In the genomic region with DNA sequence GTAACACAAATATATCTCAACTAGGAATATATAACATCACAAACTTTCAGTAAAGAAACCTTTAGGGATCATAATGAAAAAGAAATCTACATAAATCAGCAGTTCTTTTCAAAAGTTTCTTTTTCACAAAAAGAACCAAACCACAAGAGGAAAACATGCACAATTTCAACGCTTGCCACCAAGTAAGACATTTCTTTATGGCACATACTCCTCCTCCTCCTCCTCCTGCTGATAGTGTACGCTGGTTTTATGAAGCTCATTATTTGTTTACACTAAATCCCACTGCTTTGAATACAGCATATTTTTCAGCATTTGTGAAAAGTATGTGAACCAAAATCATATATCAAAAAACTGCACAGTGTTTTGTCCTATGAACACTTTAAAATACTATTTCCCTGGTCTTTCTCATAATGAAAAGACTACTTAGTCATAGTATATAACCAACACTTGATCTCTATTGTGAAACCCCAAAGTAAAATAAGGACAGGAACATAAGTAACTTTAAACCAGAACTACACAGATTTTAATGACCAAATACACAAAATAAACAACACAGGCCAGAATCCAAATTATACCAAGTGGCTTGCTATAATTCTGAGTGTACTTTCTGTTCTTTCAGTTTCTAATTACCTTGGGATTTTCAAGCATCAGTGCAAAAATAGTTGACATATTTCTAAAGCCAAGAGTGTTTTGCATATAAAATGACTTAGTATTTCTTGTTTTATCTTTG, we compare ENCODE assay signal across 12 cellular contexts.
DNase-seq lines count a peak whose midpoint lies in the region; ATAC-seq, FAIRE-seq and TF ChIP-seq lines count a peak whose summit lies in the region.
"Had no signal": no experiment of that assay in that cellular context is flagged by ENCODE, and none has a peak within 500 bp of the region (broad histone marks: within the 10 kb centered on the region; RNA-seq: fewer than 3 reads in every experiment).

No MANE protein-coding gene starts in this region.

- peaks cover 24 to 56% of the 10 kb centered on the region in 2 experiments for H3K79me1 ChIP-seq in IMR-90 (ENCODE audit: low read depth in 1 of 2, low read length in 2 of 2)

- no peak overlapping the region for H3K56ac ChIP-seq in IMR-90 (ENCODE audit: extremely low read depth, insufficient read depth, low read length)

- dilution Hi-C loops in IMR-90 (cut with HindIII; ENCODE audit: low sequenced_read_pairs, unreplicated experiment), result no loop called here

- no peak overlapping the region for H4K91ac ChIP-seq in IMR-90 (ENCODE audit: insufficient read depth, low read depth, low read length)

- intact Hi-C loops in IMR-90 (cut with micrococcal nuclease), result no loop called here
- intact Hi-C loops in right lobe of liver (cut with DNase I), result no loop called here

- FAIRE-seq in bronchial epithelial cell (lab: Jason Lieb, UNC), result no peak
- FAIRE-seq: H54 had no signal

- ATAC-seq in IMR-90 (ENCODE audit: low read depth) (peak; percentile 64), right lobe of liver (no peak)
- no peak for ATAC-seq in activated CD4-positive, CD25-positive, alpha-beta regulatory T cell treated with anti-CD3 and anti-CD28 coated beads, Interleukin-2, amount 50 U/mL, for 24 hours

- no TSS peak for BruUV-seq in IMR-90 (replicated peaks; lab: Mats Ljungman, UMichigan)

- H4K5ac ChIP-seq in IMR-90 (ENCODE audit: low read depth, low read length), result 0 out of 2 replicates have a peak overlapping the region, but pooled peaks have one; percentile 10

- CTCF ChIA-PET in IMR-90 (lab: Yijun Ruan, JAX), result interaction anchor here (1.9 kb wide), 1 partner anchor 203 kb away, joined by 5 read pairs; no protein-coding TSS in a partner anchor

- H3K27ac ChIP-seq in IMR-90 (ENCODE audit: insufficient read depth, low read length) (no peak overlapping the region), parathyroid adenoma (no peak overlapping the region), right lobe of liver (no peak overlapping the region)

- POLR2A ChIA-PET in IMR-90 (lab: Charles Lee; ENCODE audit: unreplicated experiment), result no interaction called here

- no peak overlapping the region for H2AK9ac ChIP-seq in IMR-90 (replicated peaks; ENCODE audit: low read depth, low read length, poor library complexity)

- H3K4ac ChIP-seq in IMR-90 (ENCODE audit: low read depth, low read length), result no peak overlapping the region

- DNase-seq in GM06990 (ENCODE audit: extremely low read depth, insufficient read length) (peak; percentile 5), IMR-90 (peak; percentile 55), bronchial epithelial cell (ENCODE audit: low read depth) (peak; percentile 29), right lobe of liver (no peak), COR-L47 (lab: John Stamatoyannopoulos, UW) (no peak)
- DNase-seq: activated effector memory CD4-positive, alpha-beta T cell treated with anti-CD3 and anti-CD28 coated beads, Interleukin-2, amount 50 U/mL, for 16 hours; DMS 273 treated with DMSO at 0.1 percent for 48 hours; occipital lobe; upper lobe of left lung had no signal

- peak overlapping the region; percentile 86; the same call in 1 of the 2 replicates for H3K18ac ChIP-seq in IMR-90 (ENCODE audit: low read depth, low read length)

- H3K36me3 ChIP-seq in GM06990 (ENCODE audit: control insufficient read depth, insufficient read depth, low read length) (no peaks in the 10 kb centered on the region), IMR-90 (ENCODE audit: control insufficient read depth, insufficient read depth, low read length) (no peaks in the 10 kb centered on the region), bronchial epithelial cell (ENCODE audit: control insufficient read depth, insufficient read depth, low read length) (no peaks in the 10 kb centered on the region), parathyroid adenoma (ENCODE audit: control insufficient read depth, insufficient read depth, low read length) (no peaks in the 10 kb centered on the region), right lobe of liver (no peaks in the 10 kb centered on the region)
- H3K36me3 ChIP-seq: upper lobe of left lung had no signal

- H3K14ac ChIP-seq in IMR-90 (replicated peaks; ENCODE audit: low read depth, low read length), result peak overlapping the region; percentile 74; the same call in 1 of the 2 replicates

- peak overlapping the region; percentile 55 for H2BK5ac ChIP-seq in IMR-90 (ENCODE audit: low read depth, low read length, poor library complexity, severe bottlenecking)

- WGBS in IMR-90 (ENCODE audit: extremely low coverage in 2 of 2, insufficient read length in 1 of 2), 2 experiments, result no CpG with 5 or more reads among the region's 2 CpGs
- WGBS in right lobe of liver (ENCODE audit: insufficient coverage, low coverage, low lambda C conversion rate, missing lambda C conversion rate), result 48% methylated on average over 2 of the region's 2 CpGs

- H3K9me3 ChIP-seq in IMR-90 (ENCODE audit: control insufficient read depth, insufficient read depth, low read length), result no peaks in the 10 kb centered on the region
- no peaks in the 10 kb centered on the region for H3K9me3 ChIP-seq in parathyroid adenoma (ENCODE audit: control insufficient read depth, low read length)
- H3K9me3 ChIP-seq in right lobe of liver, result no peaks in the 10 kb centered on the region
- H3K9me3 ChIP-seq: upper lobe of left lung had no signal

- H2BK20ac ChIP-seq in IMR-90 (ENCODE audit: low read depth, low read length), result no peak overlapping the region

- H3K4me3 ChIP-seq in GM06990 (replicated peaks; ENCODE audit: low read depth, low read length), result no peak overlapping the region
- H3K4me3 ChIP-seq in IMR-90 (ENCODE audit: insufficient read depth, low read depth, low read length), result no peak overlapping the region
- H3K4me3 ChIP-seq in bronchial epithelial cell (ENCODE audit: low read depth, low read length), result no peak overlapping the region
- H3K4me3 ChIP-seq in parathyroid adenoma (ENCODE audit: low read depth, low read length), result no peak overlapping the region
- no peak overlapping the region for H3K4me3 ChIP-seq in right lobe of liver
- H3K4me3 ChIP-seq: upper lobe of left lung had no signal

- no peak overlapping the region for H3K9ac ChIP-seq in IMR-90 (ENCODE audit: low read depth, low read length)
- no peak overlapping the region for H3K9ac ChIP-seq in parathyroid adenoma

- H3K4me1 ChIP-seq in IMR-90 (ENCODE audit: control insufficient read depth, insufficient read depth, low read length) (peaks cover 6% of the 10 kb centered on the region; the same call in 1 of the 2 replicates), parathyroid adenoma (no peaks in the 10 kb centered on the region), right lobe of liver (no peaks in the 10 kb centered on the region)

- in situ Hi-C loops in IMR-90 (cut with MboI; ENCODE audit: low sequenced_read_pairs), result no loop called here

- H2AFZ ChIP-seq in IMR-90 (replicated peaks; ENCODE audit: low read length, poor library complexity), result no peak overlapping the region
- H2AFZ ChIP-seq in parathyroid adenoma, result no peak overlapping the region

- peaks cover 18% of the 10 kb centered on the region; the same call in 1 of the 2 replicates for H4K20me1 ChIP-seq in IMR-90 (ENCODE audit: insufficient read depth, low read length)

- no peak overlapping the region for H2BK120ac ChIP-seq in IMR-90 (ENCODE audit: low read depth, low read length)

- TF ChIP-seq RAD21 in IMR-90 (IDR thresholded peaks at IDR 0.05; ENCODE audit: low read length), result no peak

- TF ChIP-seq CTCF in GM06990 (IDR thresholded peaks at IDR 0.05; ENCODE audit: insufficient read depth, low read length, poor library complexity, severe bottlenecking) (no peak), IMR-90 (conservative IDR thresholded peaks at IDR 0.05; ENCODE audit: low read depth, low read length) (no peak), bronchial epithelial cell (IDR thresholded peaks at IDR 0.05; ENCODE audit: insufficient read depth, low read length, severe bottlenecking) (no peak), parathyroid adenoma (IDR thresholded peaks at IDR 0.05) (no peak), right lobe of liver (IDR thresholded peaks at IDR 0.05) (no peak)

- H3K27me3 ChIP-seq in GM06990 (replicated peaks; ENCODE audit: control insufficient read depth, insufficient read depth, low read length) (no peaks in the 10 kb centered on the region), IMR-90 (ENCODE audit: control insufficient read depth, insufficient read depth, low read length) (no peaks in the 10 kb centered on the region), bronchial epithelial cell (ENCODE audit: control insufficient read depth, insufficient read depth, low read length) (no peaks in the 10 kb centered on the region), parathyroid adenoma (ENCODE audit: control insufficient read depth, insufficient read depth, low read length) (no peaks in the 10 kb centered on the region), right lobe of liver (no peaks in the 10 kb centered on the region)
- H3K27me3 ChIP-seq: upper lobe of left lung had no signal

- TF ChIP-seq POLR2A in IMR-90 (IDR thresholded peaks at IDR 0.05; ENCODE audit: low read depth, low read length) (no peak), right lobe of liver (IDR thresholded peaks at IDR 0.05) (no peak)

- H2BK15ac ChIP-seq in IMR-90 (ENCODE audit: low read depth, low read length), result no peak overlapping the region

- peak overlapping the region; percentile 91 for H3K4me2 ChIP-seq in IMR-90 (ENCODE audit: low read depth, low read length)
- H3K4me2 ChIP-seq in parathyroid adenoma (ENCODE audit: low read length), result peak overlapping the region; percentile 10

- H2AK5ac ChIP-seq in IMR-90 (ENCODE audit: low read depth, low read length), result no peak overlapping the region

- H3K9me1 ChIP-seq in IMR-90 (ENCODE audit: insufficient read depth, low read length), result peaks cover 2% of the 10 kb centered on the region; the same call in 1 of the 2 replicates

- H3K79me2 ChIP-seq in parathyroid adenoma, result peaks cover 2% of the 10 kb centered on the region

- peak overlapping the region; percentile 23; the same call in 1 of the 2 replicates for H3K23ac ChIP-seq in IMR-90 (ENCODE audit: low read depth, low read length)

- H4K8ac ChIP-seq in IMR-90 (ENCODE audit: low read depth in 2 of 2, low read length in 2 of 2), result peak overlapping the region in 1 of 2 experiments; percentile 48; a peak in 1 of 4 replicates

TF ChIP-seq in IMR-90, 13 proteins besides CTCF, POLR2A, EP300 and RAD21 (continues in another document):
- TF ChIP-seq SMC3 (IDR thresholded peaks at IDR 0.05; ENCODE audit: low read depth, low read length) (no peak), FOS (IDR thresholded peaks at IDR 0.05; ENCODE audit: low read depth, low read length) (no peak), MXI1 (IDR thresholded peaks at IDR 0.05; ENCODE audit: borderline replicate concordance, low read depth, low read length) (no peak)
- TF ChIP-seq, protein P1, sequence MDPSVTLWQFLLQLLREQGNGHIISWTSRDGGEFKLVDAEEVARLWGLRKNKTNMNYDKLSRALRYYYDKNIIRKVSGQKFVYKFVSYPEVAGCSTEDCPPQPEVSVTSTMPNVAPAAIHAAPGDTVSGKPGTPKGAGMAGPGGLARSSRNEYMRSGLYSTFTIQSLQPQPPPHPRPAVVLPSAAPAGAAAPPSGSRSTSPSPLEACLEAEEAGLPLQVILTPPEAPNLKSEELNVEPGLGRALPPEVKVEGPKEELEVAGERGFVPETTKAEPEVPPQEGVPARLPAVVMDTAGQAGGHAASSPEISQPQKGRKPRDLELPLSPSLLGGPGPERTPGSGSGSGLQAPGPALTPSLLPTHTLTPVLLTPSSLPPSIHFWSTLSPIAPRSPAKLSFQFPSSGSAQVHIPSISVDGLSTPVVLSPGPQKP (IDR thresholded peaks at IDR 0.05; ENCODE audit: borderline replicate concordance, low read depth, low read length), result no peak

Comparison
In these comparisons a context has a peak if more than half of its experiments do, and no peak if none do; other contexts are left out.
1. DNase-seq: peak in GM06990 (single experiment), IMR-90 (single experiment) and bronchial epithelial cell (single experiment); none in right lobe of liver (0 of 3) and COR-L47 (single experiment).